ENCODE assay signal across 1 cellular context in the genomic region with DNA sequence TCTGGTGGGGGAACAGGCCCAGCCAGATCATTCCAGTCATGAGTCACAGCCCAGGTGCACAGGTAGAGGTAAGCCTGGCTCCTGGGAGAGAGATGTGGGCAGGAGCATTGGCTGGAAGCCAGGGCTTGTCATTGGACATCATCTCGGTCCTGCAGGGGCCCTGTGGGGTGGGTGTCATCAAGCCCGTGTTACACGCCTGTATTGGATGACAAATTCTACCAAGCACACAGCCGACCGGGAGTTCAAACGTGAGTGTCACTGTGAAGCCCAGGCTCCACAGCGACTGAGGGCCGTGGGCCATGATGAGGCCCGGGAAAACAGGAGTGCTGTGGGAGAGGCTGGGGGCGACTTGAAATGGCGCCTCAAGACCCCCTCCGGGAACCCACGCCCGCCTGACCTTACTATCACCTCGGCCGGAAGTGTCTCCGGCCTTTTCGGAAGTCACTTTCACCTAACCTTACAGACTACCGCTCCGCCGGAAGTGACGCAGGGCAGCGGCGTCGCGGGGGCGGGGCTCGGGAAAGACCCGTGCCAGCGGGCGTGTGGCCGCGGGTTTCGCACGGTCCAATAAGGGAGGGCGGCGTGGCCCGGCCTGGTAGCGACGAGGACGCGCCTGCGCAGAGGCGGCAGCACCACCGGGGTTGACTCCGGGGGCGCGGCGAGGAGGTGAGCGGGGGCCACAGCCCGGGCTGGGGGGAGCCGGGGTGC.
TF ChIP-seq lines count a peak whose summit lies in the region.

Gene FKBP2 (plus strand): TSS at position 629 of the 708 bp plus-strand sequence. CDS start 1,293 bp downstream, outside the sequence.

TF ChIP-seq in WTC11, 78 proteins besides CTCF, POLR2A, EP300 and RAD21 (continued from another document and continues in another):
- TF ChIP-seq RELA (CRISPR knock-in tag; IDR thresholded peaks at IDR 0.05; ENCODE audit: borderline replicate concordance) (no peak), AR (CRISPR knock-in tag; IDR thresholded peaks at IDR 0.05) (no peak), GRHL2 (CRISPR knock-in tag; IDR thresholded peaks at IDR 0.05; ENCODE audit: insufficient replicate concordance, severe bottlenecking) (no peak), TCF7 (CRISPR knock-in tag; IDR thresholded peaks at IDR 0.05; ENCODE audit: low read depth) (no peak), FOXP1 (CRISPR knock-in tag; IDR thresholded peaks at IDR 0.05; ENCODE audit: borderline replicate concordance) (no peak), MXD4 (CRISPR knock-in tag; IDR thresholded peaks at IDR 0.05; ENCODE audit: borderline replicate concordance) (no peak), JAZF1 (CRISPR knock-in tag; IDR thresholded peaks at IDR 0.05) (no peak), ZNF263 (CRISPR knock-in tag; IDR thresholded peaks at IDR 0.05; ENCODE audit: low read depth) (no peak), SMAD4 (CRISPR knock-in tag; IDR thresholded peaks at IDR 0.05) (no peak), EMX1 (CRISPR knock-in tag; IDR thresholded peaks at IDR 0.05) (no peak), ETV6 (CRISPR knock-in tag; IDR thresholded peaks at IDR 0.05) (no peak; the same call in 1 of the 2 replicates), GABPB1 (CRISPR knock-in tag; IDR thresholded peaks at IDR 0.05) (peak; percentile 60; the same call in 1 of the 2 replicates), PREB (CRISPR knock-in tag; IDR thresholded peaks at IDR 0.05; ENCODE audit: borderline replicate concordance) (no peak), ZNF671 (CRISPR knock-in tag; IDR thresholded peaks at IDR 0.05) (no peak), KAT7 (CRISPR knock-in tag; IDR thresholded peaks at IDR 0.05; ENCODE audit: borderline replicate concordance) (no peak), ZNF317 (CRISPR knock-in tag; IDR thresholded peaks at IDR 0.05; ENCODE audit: borderline replicate concordance, low read depth) (no peak), ATF2 (CRISPR knock-in tag; IDR thresholded peaks at IDR 0.05; ENCODE audit: borderline replicate concordance, low read depth) (no peak), SOX15 (CRISPR knock-in tag; IDR thresholded peaks at IDR 0.05) (no peak), ZNF396 (CRISPR knock-in tag; IDR thresholded peaks at IDR 0.05; ENCODE audit: borderline replicate concordance) (no peak), NFE2L1 (CRISPR knock-in tag; IDR thresholded peaks at IDR 0.05) (no peak), ZNF232 (CRISPR knock-in tag; IDR thresholded peaks at IDR 0.05) (no peak), NFYB (CRISPR knock-in tag; conservative IDR thresholded peaks at IDR 0.05; ENCODE audit: low read depth) (peak; percentile 65), SP1 (CRISPR knock-in tag; conservative IDR thresholded peaks at IDR 0.05) (peak; percentile 82), ZNF121 (CRISPR knock-in tag; IDR thresholded peaks at IDR 0.05) (no peak), NR1H2 (CRISPR knock-in tag; IDR thresholded peaks at IDR 0.05) (no peak), RORB (CRISPR knock-in tag; IDR thresholded peaks at IDR 0.05) (no peak), ZNF219 (CRISPR knock-in tag; IDR thresholded peaks at IDR 0.05; ENCODE audit: borderline replicate concordance) (no peak), ESRRA (CRISPR knock-in tag; IDR thresholded peaks at IDR 0.05; ENCODE audit: borderline replicate concordance) (no peak), ZBTB21 (CRISPR knock-in tag; IDR thresholded peaks at IDR 0.05; ENCODE audit: borderline replicate concordance) (no peak), ZNF416 (CRISPR knock-in tag; IDR thresholded peaks at IDR 0.05) (no peak), SMAD3 (CRISPR knock-in tag; IDR thresholded peaks at IDR 0.05; ENCODE audit: borderline replicate concordance) (peak; percentile 79; the same call in 1 of the 2 replicates), TP53 (CRISPR knock-in tag; IDR thresholded peaks at IDR 0.05) (no peak), ZNF423 (CRISPR knock-in tag; IDR thresholded peaks at IDR 0.05) (no peak), PRRX2 (CRISPR knock-in tag; IDR thresholded peaks at IDR 0.05) (no peak), USF2 (CRISPR knock-in tag; IDR thresholded peaks at IDR 0.05) (peak; percentile 52), ATF3 (CRISPR knock-in tag; conservative IDR thresholded peaks at IDR 0.05) (no peak), JUN (CRISPR knock-in tag; IDR thresholded peaks at IDR 0.05) (no peak)
- TF ChIP-seq, protein P1, sequence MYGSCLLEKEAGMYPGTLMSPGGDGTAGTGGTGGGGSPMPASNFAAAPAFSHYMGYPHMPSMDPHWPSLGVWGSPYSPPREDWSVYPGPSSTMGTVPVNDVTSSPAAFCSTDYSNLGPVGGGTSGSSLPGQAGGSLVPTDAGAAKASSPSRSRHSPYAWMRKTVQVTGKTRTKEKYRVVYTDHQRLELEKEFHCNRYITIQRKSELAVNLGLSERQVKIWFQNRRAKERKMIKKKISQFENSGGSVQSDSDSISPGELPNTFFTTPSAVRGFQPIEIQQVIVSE (CRISPR knock-in tag; IDR thresholded peaks at IDR 0.05; ENCODE audit: borderline replicate concordance) = no peak; the same call in 1 of the 2 replicates
- TF ChIP-seq, protein P2, sequence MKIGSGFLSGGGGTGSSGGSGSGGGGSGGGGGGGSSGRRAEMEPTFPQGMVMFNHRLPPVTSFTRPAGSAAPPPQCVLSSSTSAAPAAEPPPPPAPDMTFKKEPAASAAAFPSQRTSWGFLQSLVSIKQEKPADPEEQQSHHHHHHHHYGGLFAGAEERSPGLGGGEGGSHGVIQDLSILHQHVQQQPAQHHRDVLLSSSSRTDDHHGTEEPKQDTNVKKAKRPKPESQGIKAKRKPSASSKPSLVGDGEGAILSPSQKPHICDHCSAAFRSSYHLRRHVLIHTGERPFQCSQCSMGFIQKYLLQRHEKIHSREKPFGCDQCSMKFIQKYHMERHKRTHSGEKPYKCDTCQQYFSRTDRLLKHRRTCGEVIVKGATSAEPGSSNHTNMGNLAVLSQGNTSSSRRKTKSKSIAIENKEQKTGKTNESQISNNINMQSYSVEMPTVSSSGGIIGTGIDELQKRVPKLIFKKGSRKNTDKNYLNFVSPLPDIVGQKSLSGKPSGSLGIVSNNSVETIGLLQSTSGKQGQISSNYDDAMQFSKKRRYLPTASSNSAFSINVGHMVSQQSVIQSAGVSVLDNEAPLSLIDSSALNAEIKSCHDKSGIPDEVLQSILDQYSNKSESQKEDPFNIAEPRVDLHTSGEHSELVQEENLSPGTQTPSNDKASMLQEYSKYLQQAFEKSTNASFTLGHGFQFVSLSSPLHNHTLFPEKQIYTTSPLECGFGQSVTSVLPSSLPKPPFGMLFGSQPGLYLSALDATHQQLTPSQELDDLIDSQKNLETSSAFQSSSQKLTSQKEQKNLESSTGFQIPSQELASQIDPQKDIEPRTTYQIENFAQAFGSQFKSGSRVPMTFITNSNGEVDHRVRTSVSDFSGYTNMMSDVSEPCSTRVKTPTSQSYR (CRISPR knock-in tag; IDR thresholded peaks at IDR 0.05) = no peak
- TF ChIP-seq, protein P3, sequence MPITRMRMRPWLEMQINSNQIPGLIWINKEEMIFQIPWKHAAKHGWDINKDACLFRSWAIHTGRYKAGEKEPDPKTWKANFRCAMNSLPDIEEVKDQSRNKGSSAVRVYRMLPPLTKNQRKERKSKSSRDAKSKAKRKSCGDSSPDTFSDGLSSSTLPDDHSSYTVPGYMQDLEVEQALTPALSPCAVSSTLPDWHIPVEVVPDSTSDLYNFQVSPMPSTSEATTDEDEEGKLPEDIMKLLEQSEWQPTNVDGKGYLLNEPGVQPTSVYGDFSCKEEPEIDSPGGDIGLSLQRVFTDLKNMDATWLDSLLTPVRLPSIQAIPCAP (CRISPR knock-in tag; IDR thresholded peaks at IDR 0.05) = no peak
- TF ChIP-seq, protein P4, sequence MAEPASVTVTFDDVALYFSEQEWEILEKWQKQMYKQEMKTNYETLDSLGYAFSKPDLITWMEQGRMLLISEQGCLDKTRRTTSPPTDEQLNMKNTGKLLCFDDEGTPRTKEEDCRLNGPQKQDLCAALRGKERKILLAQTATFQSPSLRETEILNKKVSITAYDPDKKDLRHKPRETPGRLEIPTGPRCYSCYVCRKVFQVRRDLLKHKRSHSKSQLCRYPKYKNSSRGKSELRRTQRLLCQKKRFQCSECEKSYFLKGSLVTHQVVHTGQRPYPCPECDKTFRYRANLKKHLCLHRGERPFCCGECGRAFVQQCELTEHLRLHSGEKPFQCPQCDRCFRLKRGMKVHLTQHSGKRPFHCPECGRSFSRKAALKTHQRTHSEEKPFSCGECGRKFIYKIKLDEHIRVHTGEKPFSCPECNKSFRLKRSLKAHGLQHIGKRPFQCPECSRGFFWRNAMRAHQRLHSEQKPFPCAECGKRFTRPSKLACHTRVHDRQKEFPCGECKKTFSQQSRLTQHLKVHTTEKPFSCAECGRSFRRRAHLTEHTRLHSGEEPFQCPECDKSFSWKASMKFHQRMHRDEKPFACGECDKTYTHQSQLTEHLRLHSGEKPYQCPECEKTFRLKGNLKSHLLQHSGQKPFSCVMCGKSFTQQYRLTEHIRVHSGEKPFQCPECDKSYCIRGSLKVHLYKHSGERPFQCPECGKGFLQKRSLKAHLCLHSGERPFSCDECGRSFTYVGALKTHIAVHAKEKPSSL (CRISPR knock-in tag; conservative IDR thresholded peaks at IDR 0.05) = no peak
- TF ChIP-seq, protein P5, sequence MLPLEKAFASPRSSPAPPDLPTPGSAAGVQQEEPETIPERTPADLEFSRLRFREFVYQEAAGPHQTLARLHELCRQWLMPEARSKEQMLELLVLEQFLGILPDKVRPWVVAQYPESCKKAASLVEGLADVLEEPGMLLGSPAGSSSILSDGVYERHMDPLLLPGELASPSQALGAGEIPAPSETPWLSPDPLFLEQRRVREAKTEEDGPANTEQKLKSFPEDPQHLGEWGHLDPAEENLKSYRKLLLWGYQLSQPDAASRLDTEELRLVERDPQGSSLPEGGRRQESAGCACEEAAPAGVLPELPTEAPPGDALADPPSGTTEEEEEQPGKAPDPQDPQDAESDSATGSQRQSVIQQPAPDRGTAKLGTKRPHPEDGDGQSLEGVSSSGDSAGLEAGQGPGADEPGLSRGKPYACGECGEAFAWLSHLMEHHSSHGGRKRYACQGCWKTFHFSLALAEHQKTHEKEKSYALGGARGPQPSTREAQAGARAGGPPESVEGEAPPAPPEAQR (CRISPR knock-in tag; IDR thresholded peaks at IDR 0.05) = no peak
- TF ChIP-seq, protein P6, sequence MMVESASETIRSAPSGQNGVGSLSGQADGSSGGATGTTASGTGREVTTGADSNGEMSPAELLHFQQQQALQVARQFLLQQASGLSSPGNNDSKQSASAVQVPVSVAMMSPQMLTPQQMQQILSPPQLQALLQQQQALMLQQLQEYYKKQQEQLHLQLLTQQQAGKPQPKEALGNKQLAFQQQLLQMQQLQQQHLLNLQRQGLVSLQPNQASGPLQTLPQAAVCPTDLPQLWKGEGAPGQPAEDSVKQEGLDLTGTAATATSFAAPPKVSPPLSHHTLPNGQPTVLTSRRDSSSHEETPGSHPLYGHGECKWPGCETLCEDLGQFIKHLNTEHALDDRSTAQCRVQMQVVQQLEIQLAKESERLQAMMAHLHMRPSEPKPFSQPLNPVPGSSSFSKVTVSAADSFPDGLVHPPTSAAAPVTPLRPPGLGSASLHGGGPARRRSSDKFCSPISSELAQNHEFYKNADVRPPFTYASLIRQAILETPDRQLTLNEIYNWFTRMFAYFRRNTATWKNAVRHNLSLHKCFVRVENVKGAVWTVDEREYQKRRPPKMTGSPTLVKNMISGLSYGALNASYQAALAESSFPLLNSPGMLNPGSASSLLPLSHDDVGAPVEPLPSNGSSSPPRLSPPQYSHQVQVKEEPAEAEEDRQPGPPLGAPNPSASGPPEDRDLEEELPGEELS (CRISPR knock-in tag; IDR thresholded peaks at IDR 0.05) = no peak
